Comparison of ENCODE assay signal across 8 cellular contexts in the genomic region with DNA sequence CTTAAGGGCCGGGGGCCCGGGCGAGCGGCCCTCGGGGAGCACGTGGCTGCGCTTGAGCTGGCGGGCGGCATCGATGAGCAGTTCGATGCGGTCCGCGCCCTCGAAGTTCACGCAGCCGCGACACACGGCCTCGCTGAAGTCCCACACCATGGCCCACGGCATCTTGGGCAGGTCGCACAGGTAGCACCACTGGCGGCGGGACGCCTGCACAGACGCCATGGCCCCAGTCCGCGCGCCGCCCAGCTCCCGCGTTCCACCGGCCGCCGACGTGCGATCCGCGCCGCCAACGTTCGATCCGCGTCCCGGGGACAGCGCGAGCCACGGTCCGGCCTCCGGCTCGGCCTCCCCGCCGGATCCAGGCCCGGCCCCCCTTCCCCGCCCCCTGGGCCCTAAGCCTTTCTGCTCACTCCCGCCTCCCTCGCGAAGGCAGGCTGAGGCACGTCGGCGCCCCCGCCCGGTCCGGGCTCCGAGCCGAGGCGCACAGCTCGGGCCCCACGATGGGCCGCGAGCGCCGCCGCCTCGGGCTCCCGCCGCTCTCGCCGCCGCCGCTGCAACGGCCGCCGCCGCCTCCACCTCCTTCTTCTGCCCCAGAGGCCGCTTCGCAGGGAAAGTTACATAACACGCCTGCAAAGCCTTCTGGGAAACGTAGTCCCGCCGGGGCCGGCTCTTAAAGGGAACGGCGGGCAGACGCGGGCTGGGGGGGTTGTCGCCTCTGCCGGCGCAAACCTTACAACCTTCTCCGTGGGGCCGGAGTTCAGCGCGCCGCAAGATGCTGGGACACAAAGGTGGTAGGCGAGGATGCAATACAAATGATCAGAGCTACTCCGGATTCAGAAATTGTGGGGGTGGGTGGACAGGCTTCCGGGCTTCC. TPM values are rescaled to one million over a fixed set of nuclear protein-coding genes. Genes with fewer than 3 reads are reported as not detected.
A peak's percentile ranks its signal among the peaks of the same experiment; 100 is the strongest.
DNase-seq lines count a peak whose midpoint lies in the region; ATAC-seq and TF ChIP-seq lines count a peak whose summit lies in the region.

A gene with protein sequence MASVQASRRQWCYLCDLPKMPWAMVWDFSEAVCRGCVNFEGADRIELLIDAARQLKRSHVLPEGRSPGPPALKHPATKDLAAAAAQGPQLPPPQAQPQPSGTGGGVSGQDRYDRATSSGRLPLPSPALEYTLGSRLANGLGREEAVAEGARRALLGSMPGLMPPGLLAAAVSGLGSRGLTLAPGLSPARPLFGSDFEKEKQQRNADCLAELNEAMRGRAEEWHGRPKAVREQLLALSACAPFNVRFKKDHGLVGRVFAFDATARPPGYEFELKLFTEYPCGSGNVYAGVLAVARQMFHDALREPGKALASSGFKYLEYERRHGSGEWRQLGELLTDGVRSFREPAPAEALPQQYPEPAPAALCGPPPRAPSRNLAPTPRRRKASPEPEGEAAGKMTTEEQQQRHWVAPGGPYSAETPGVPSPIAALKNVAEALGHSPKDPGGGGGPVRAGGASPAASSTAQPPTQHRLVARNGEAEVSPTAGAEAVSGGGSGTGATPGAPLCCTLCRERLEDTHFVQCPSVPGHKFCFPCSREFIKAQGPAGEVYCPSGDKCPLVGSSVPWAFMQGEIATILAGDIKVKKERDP (minus strand): TSS at position 586 of the 871 bp plus-strand sequence. CDS start 367 bp downstream, at position 219.

- peak within 1 kb of the TSS; percentile 92 for H3K4me2 ChIP-seq in trophoblast cell (ENCODE audit: low read length)

- H3K4me3 ChIP-seq in GM08714 (ENCODE audit: low read length) = peak within 1 kb of the TSS; percentile 57
- peak within 1 kb of the TSS; percentile 58 for H3K4me3 ChIP-seq in cardiac muscle cell
- H3K4me3 ChIP-seq in trophoblast cell (ENCODE audit: low read depth, low read length) = peak within 1 kb of the TSS; percentile 98
- peak within 1 kb of the TSS; percentile 46 to 96 (median 80) for H3K4me3 ChIP-seq in tibial nerve

- peak within 1 kb of the TSS; percentile 78 for H4K91ac ChIP-seq in trophoblast cell (ENCODE audit: low read depth, low read length)

- peaks cover 3% of the 10 kb centered on the region for H3K79me2 ChIP-seq in trophoblast cell (ENCODE audit: control insufficient read depth, insufficient read depth, low read length, poor library complexity)

- H2AK5ac ChIP-seq in trophoblast cell (ENCODE audit: low read length) = peak within 1 kb of the TSS; percentile 10

- H3K36me3 ChIP-seq in cardiac muscle cell (peaks cover 3% of the 10 kb centered on the region), trophoblast cell (ENCODE audit: control insufficient read depth in 1 of 2, insufficient read depth in 2 of 2, low read length in 2 of 2) (peaks cover 18 to 21% of the 10 kb centered on the region in 2 experiments), tibial nerve (peaks cover 0 to 32% (median 0%) of the 10 kb centered on the region in 3 donors)

- H2AFZ ChIP-seq in trophoblast cell (ENCODE audit: insufficient read depth, low read length, poor library complexity) = peak within 1 kb of the TSS; percentile 47

- H4K12ac ChIP-seq in trophoblast cell (ENCODE audit: low read depth, low read length) = peak within 1 kb of the TSS; percentile 89

- H3K9me3 Mint-ChIP-seq in activated naive CD8-positive, alpha-beta T cell treated with anti-CD3 and anti-CD28 coated beads, Interleukin-2, amount 50 U/mL, for 24 hours = no peaks in the 10 kb centered on the region

- WGBS in trophoblast cell (ENCODE audit: extremely low coverage, insufficient coverage, insufficient read length) = no CpG with 5 or more reads among the region's 107 CpGs
- WGBS in tibial nerve, 2 donors = 0 to 1% methylated on average over 40 to 69 of the region's 107 CpGs

- peak within 1 kb of the TSS; percentile 70 for H2BK120ac ChIP-seq in trophoblast cell (ENCODE audit: insufficient read depth, low read length, poor library complexity)

- peak within 1 kb of the TSS; percentile 88 for H4K8ac ChIP-seq in trophoblast cell (ENCODE audit: low read depth, low read length)

- peak within 1 kb of the TSS; percentile 85 for H3K4me3 Mint-ChIP-seq in activated naive CD8-positive, alpha-beta T cell treated with anti-CD3 and anti-CD28 coated beads, Interleukin-2, amount 50 U/mL, for 24 hours

- peak; percentile 47 to 88 for TF ChIP-seq EP300 in tibial nerve (IDR thresholded peaks at IDR 0.05)

- H3K9me3 ChIP-seq in cardiac muscle cell (ENCODE audit: low read depth) (no peaks in the 10 kb centered on the region), trophoblast cell (ENCODE audit: insufficient read depth, low read depth, low read length) (peaks cover 5% of the 10 kb centered on the region), tibial nerve (no peaks in the 10 kb centered on the region)

- no peak within 1 kb of the TSS for H2BK12ac ChIP-seq in trophoblast cell (ENCODE audit: low read length)

- H3K27ac ChIP-seq in cardiac muscle cell (peak within 1 kb of the TSS; percentile 98), trophoblast cell (ENCODE audit: low read depth, low read length) (peak within 1 kb of the TSS; percentile 80), tibial nerve (peak within 1 kb of the TSS; percentile 72 to 93 (median 84))

- peaks cover 9% of the 10 kb centered on the region for H3K4me1 ChIP-seq in cardiac muscle cell (ENCODE audit: low read depth)
- peaks cover 15 to 21% of the 10 kb centered on the region in 2 experiments for H3K4me1 ChIP-seq in trophoblast cell (ENCODE audit: control insufficient read depth in 1 of 2, insufficient read depth in 2 of 2, low read length in 2 of 2)
- H3K4me1 ChIP-seq in tibial nerve = peaks cover 0 to 51% (median 23%) of the 10 kb centered on the region in 4 donors

- peaks cover 29% of the 10 kb centered on the region for H3K4me1 Mint-ChIP-seq in activated naive CD8-positive, alpha-beta T cell treated with anti-CD3 and anti-CD28 coated beads, Interleukin-2, amount 50 U/mL, for 24 hours

- peaks cover 21% of the 10 kb centered on the region for H3K79me1 ChIP-seq in trophoblast cell (ENCODE audit: low read length)

- H3K9ac ChIP-seq in trophoblast cell (ENCODE audit: low read length) = peak within 1 kb of the TSS; percentile 83

- H3K27me3 Mint-ChIP-seq in activated naive CD8-positive, alpha-beta T cell treated with anti-CD3 and anti-CD28 coated beads, Interleukin-2, amount 50 U/mL, for 24 hours = no peaks in the 10 kb centered on the region

- H3K14ac ChIP-seq in trophoblast cell (ENCODE audit: low read length) = peak within 1 kb of the TSS; percentile 73

- peak within 1 kb of the TSS; percentile 42 for H3K4ac ChIP-seq in trophoblast cell (ENCODE audit: low read depth, low read length)

- peak within 1 kb of the TSS; percentile 67 for H2BK5ac ChIP-seq in trophoblast cell (ENCODE audit: low read depth, low read length, poor library complexity)

- ATAC-seq in HG02678 (IDR thresholded peaks at IDR 0.05; ENCODE audit: unreplicated experiment) = peak; percentile 49
- ATAC-seq in activated naive CD8-positive, alpha-beta T cell treated with anti-CD3 and anti-CD28 coated beads, Interleukin-2, amount 50 U/mL, for 24 hours = peak; percentile 72

- no peaks in the 10 kb centered on the region for H3K27me3 ChIP-seq in cardiac muscle cell
- H3K27me3 ChIP-seq in trophoblast cell (ENCODE audit: insufficient read depth, low read length) = no peaks in the 10 kb centered on the region
- H3K27me3 ChIP-seq in tibial nerve = no peaks in the 10 kb centered on the region

- peaks cover 2% of the 10 kb centered on the region for H3K36me3 Mint-ChIP-seq in activated naive CD8-positive, alpha-beta T cell treated with anti-CD3 and anti-CD28 coated beads, Interleukin-2, amount 50 U/mL, for 24 hours (ENCODE audit: low read depth)

- no peak within 1 kb of the TSS for H3K23ac ChIP-seq in trophoblast cell (ENCODE audit: low read length)

- peak; percentile 96 for DNase-seq in NCI-H146 (lab: John Stamatoyannopoulos, UW)
- DNase-seq in T follicular helper cell (ENCODE audit: low read depth) = peak; percentile 87
- DNase-seq in activated naive CD8-positive, alpha-beta T cell treated with anti-CD3 and anti-CD28 coated beads, Interleukin-2, amount 50 U/mL, for 24 hours = peak; percentile 87
- peak; percentile 95 to 96 for DNase-seq in cardiac muscle cell (ENCODE audit: low read depth in 1 of 2, low spot score in 1 of 2)
- peak; percentile 91 to 97 for DNase-seq in trophoblast cell
- peak; percentile 89 to 95 for DNase-seq in tibial nerve (ENCODE audit: low spot score in 2 of 2)

- peak within 1 kb of the TSS; percentile 90 for H3K27ac Mint-ChIP-seq in activated naive CD8-positive, alpha-beta T cell treated with anti-CD3 and anti-CD28 coated beads, Interleukin-2, amount 50 U/mL, for 24 hours

- peak within 1 kb of the TSS; percentile 65 for H3K18ac ChIP-seq in trophoblast cell (ENCODE audit: low read length)

- TF ChIP-seq CTCF in cardiac muscle cell (IDR thresholded peaks at IDR 0.05; ENCODE audit: low read depth, low read length) (no peak), tibial nerve (IDR thresholded peaks at IDR 0.05) (peak in 3 of 5 experiments; percentile 9 to 57 (median 15))

- TF ChIP-seq POLR2A in tibial nerve (IDR thresholded peaks at IDR 0.05) = peak; percentile 33 to 86

RNA-seq across cellular contexts. Expression of the gene that starts here (rescaled TPM):
- total RNA-seq in cardiac muscle cell = 59.6 and 71.8 TPM in 2 replicates
- polyA plus RNA-seq in cardiac muscle cell = 14.5 and 21.7 TPM in 2 replicates
- polyA plus RNA-seq in trophoblast cell (2013) = 9.5 and 9.8 TPM in 2 replicates
- 10 to 100 TPM; 16.4 to 33.3 (median 27.2) TPM for total RNA-seq in tibial nerve

Comparison
In these comparisons a context has a peak if more than half of its experiments do, and no peak if none do; other contexts are left out.
1. Peak in every context shown above with its lines: DNase-seq, ATAC-seq, H3K4me3 ChIP-seq and H3K27ac ChIP-seq.